Comparison of ENCODE assay signal across 10 cellular contexts in genomic region chr17:29682054-29682453, GRCh38. TPM values are rescaled to one million over a fixed set of nuclear protein-coding genes. Genes with fewer than 3 reads are reported as not detected.
DNase-seq lines count a peak whose midpoint lies in the region; ATAC-seq, FAIRE-seq and TF ChIP-seq lines count a peak whose summit lies in the region.
"Had no signal": no experiment of that assay in that cellular context is flagged by ENCODE, and none has a peak within 500 bp of the region (broad histone marks: within the 10 kb centered on the region; RNA-seq: fewer than 3 reads in every experiment).

No MANE protein-coding gene starts in this region.

- DNase-seq in activated T-cell treated with anti-CD3 and anti-CD28 coated beads, Interleukin-2, amount 50 U/mL, for 24 hours: no peak
- no peak for DNase-seq in activated T-cell treated with anti-CD3 and anti-CD28 coated beads for 4 hours
- peak; percentile 7 for DNase-seq in RKO (ENCODE audit: low spot score)
- peak; percentile 8 for DNase-seq in fibroblast of villous mesenchyme (ENCODE audit: low read depth)
- DNase-seq in substantia nigra (lab: John Stamatoyannopoulos, UW): no peak
- DNase-seq in HEK293T (ENCODE audit: extremely low spot score): no peak
- no peak for DNase-seq in D721Med (ENCODE audit: insufficient read length, low spot score)
- DNase-seq: brain microvascular endothelial cell; stimulated activated CD4-positive, alpha-beta T cell treated with anti-CD3 and anti-CD28 coated beads, Interleukin-15, amount 100 ng/mL, for 24 hours had no signal

- peak overlapping the region; percentile 60 for H3K27ac Mint-ChIP-seq in activated T-cell treated with anti-CD3 and anti-CD28 coated beads, Interleukin-2, amount 50 U/mL, for 24 hours

- H3K9me3 Mint-ChIP-seq in activated T-cell treated with anti-CD3 and anti-CD28 coated beads, Interleukin-2, amount 50 U/mL, for 24 hours: no peaks in the 10 kb centered on the region

- H3K27ac ChIP-seq in substantia nigra (ENCODE audit: low read depth, low read length, poor library complexity, severe bottlenecking): peak overlapping the region; percentile 1
- H3K27ac ChIP-seq: brain microvascular endothelial cell had no signal

- no peak for TF ChIP-seq CTCF in fibroblast of villous mesenchyme (IDR thresholded peaks at IDR 0.05; ENCODE audit: insufficient read depth, low read depth, low read length)
- no peak for TF ChIP-seq CTCF in D721Med (IDR thresholded peaks at IDR 0.05; ENCODE audit: insufficient read depth, missing control alignments)

- CTCF ChIA-PET in HEK293T (lab: Yijun Ruan, JAX): interaction anchor here (0.7 to 1.4 kb wide), 2 partner anchors 63 to 64 kb away, joined by 3 to 4 read pairs; no protein-coding TSS in a partner anchor

- H3K27me3 Mint-ChIP-seq in activated T-cell treated with anti-CD3 and anti-CD28 coated beads, Interleukin-2, amount 50 U/mL, for 24 hours: no peaks in the 10 kb centered on the region

- peaks cover 32% of the 10 kb centered on the region for H3K4me1 Mint-ChIP-seq in activated T-cell treated with anti-CD3 and anti-CD28 coated beads, Interleukin-2, amount 50 U/mL, for 24 hours (ENCODE audit: low read depth)

- no peak overlapping the region for H3K4me3 ChIP-seq in fibroblast of villous mesenchyme (ENCODE audit: low read depth, low read length)

- FAIRE-seq in D721Med (lab: Jason Lieb, UNC): no peak

- no peak overlapping the region for H3K4me3 Mint-ChIP-seq in activated T-cell treated with anti-CD3 and anti-CD28 coated beads, Interleukin-2, amount 50 U/mL, for 24 hours

- POLR2A ChIA-PET in HEK293T (lab: Yijun Ruan, JAX): no interaction called here

- no peak for ATAC-seq in HG02798 (IDR thresholded peaks at IDR 0.05; ENCODE audit: poor library complexity, unreplicated experiment)

- H3K36me3 Mint-ChIP-seq in activated T-cell treated with anti-CD3 and anti-CD28 coated beads, Interleukin-2, amount 50 U/mL, for 24 hours (ENCODE audit: low read depth): peaks cover 57% of the 10 kb centered on the region

TF ChIP-seq in HEK293T, 16 proteins besides CTCF, POLR2A, EP300 and RAD21:
- TF ChIP-seq FOXA1 (IDR thresholded peaks at IDR 0.05): no peak
- TF ChIP-seq, protein P1, sequence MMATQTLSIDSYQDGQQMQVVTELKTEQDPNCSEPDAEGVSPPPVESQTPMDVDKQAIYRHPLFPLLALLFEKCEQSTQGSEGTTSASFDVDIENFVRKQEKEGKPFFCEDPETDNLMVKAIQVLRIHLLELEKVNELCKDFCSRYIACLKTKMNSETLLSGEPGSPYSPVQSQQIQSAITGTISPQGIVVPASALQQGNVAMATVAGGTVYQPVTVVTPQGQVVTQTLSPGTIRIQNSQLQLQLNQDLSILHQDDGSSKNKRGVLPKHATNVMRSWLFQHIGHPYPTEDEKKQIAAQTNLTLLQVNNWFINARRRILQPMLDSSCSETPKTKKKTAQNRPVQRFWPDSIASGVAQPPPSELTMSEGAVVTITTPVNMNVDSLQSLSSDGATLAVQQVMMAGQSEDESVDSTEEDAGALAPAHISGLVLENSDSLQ (IDR thresholded peaks at IDR 0.05): no peak
- no peak for TF ChIP-seq ARNT (IDR thresholded peaks at IDR 0.05)
TF ChIP-seq in HEK293T: peak in this region for 0.

RNA-seq across cellular contexts. Expression of gene CORO6, which starts 59.3 kb away (rescaled TPM):
- 5.6 and 7.4 TPM in 2 replicates for total RNA-seq in fibroblast of villous mesenchyme

Comparison
In these comparisons a context has a peak if more than half of its experiments do, and no peak if none do; other contexts are left out.
1. DNase-seq: peak in RKO (single experiment) and fibroblast of villous mesenchyme (single experiment); none in activated T-cell treated with anti-CD3 and anti-CD28 coated beads, Interleukin-2, amount 50 U/mL, for 24 hours (single experiment), activated T-cell treated with anti-CD3 and anti-CD28 coated beads for 4 hours (single experiment), substantia nigra (0 of 49), HEK293T (single experiment) and D721Med (single experiment).